In genomic region chr14:95769431-95769830, GRCh38 we compare ENCODE assay signal across 5 cellular contexts. TPM values are rescaled to one million over a fixed set of nuclear protein-coding genes. Genes with fewer than 3 reads are reported as not detected.
"Had no signal": no experiment of that assay in that cellular context is flagged by ENCODE, and none has a peak within 500 bp of the region (broad histone marks: within the 10 kb centered on the region; RNA-seq: fewer than 3 reads in every experiment).

No MANE protein-coding gene starts in this region.

RNA-seq across cellular contexts. Expression of gene TCL1A, which starts 55.5 kb away (rescaled TPM):
- total RNA-seq: M059J, PC-9, Right ventricle myocardium inferior, RPMI7951, SK-MEL-5 had no signal
